In genomic region chr7:99124236-99124635, GRCh38 we compare ENCODE assay signal across 12 cellular contexts. TPM values are rescaled to one million over a fixed set of nuclear protein-coding genes. Genes with fewer than 3 reads are reported as not detected.
A peak's percentile ranks its signal among the peaks of the same experiment; 100 is the strongest.
DNase-seq lines count a peak whose midpoint lies in the region; ATAC-seq and TF ChIP-seq lines count a peak whose summit lies in the region.
"Had no signal": no experiment of that assay in that cellular context is flagged by ENCODE, and none has a peak within 500 bp of the region (broad histone marks: within the 10 kb centered on the region; RNA-seq: fewer than 3 reads in every experiment).

No MANE protein-coding gene starts in this region.

- no peaks in the 10 kb centered on the region for H3K27me3 Mint-ChIP-seq in activated naive CD8-positive, alpha-beta T cell
- no peaks in the 10 kb centered on the region for H3K27me3 Mint-ChIP-seq in activated naive CD8-positive, alpha-beta T cell treated with anti-CD3 and anti-CD28 coated beads for 36 hours
- H3K27me3 Mint-ChIP-seq in nephron progenitor cell (ENCODE audit: low read depth, poor library complexity): no peaks in the 10 kb centered on the region
- H3K27me3 Mint-ChIP-seq: activated CD4-positive, alpha-beta memory T cell treated with anti-CD3 and anti-CD28 coated beads, Interleukin-2, amount 10 ng/mL, durations not matched to agents 7 days and 5 days; stimulated activated naive B cell treated with anti-CD40 and anti-IgM and Interleukin-4, amounts not matched to agents 10 μg/mL and 1 μg/mL and 100 μg/mL, for 72 hours had no signal

- no peak for DNase-seq in activated naive CD8-positive, alpha-beta T cell treated with anti-CD3 and anti-CD28 coated beads for 36 hours
- DNase-seq in esophagus squamous epithelium (lab: John Stamatoyannopoulos, UW) (no peak), osteoblast (ENCODE audit: insufficient read length, low spot score, missing footprints) (no peak), vagina (ENCODE audit: extremely low spot score in 2 of 2) (no peak), NCI-H1930 (lab: John Stamatoyannopoulos, UW) (no peak), nephron progenitor cell (no peak)
- DNase-seq: activated CD4-positive, alpha-beta memory T cell treated with anti-CD3 and anti-CD28 coated beads, Interleukin-2, amount 10 ng/mL, durations not matched to agents 7 days and 5 days; NCI-H345; stimulated activated naive B cell treated with anti-CD40 and anti-IgM and Interleukin-4, amounts not matched to agents 10 μg/mL and 1 μg/mL and 100 μg/mL, for 72 hours had no signal

- H3K36me3 ChIP-seq in esophagus squamous epithelium (peaks cover 0 to 5% (median 0%) of the 10 kb centered on the region in 3 donors), osteoblast (ENCODE audit: insufficient read depth, low read length) (peaks cover 7% of the 10 kb centered on the region), vagina (no peaks in the 10 kb centered on the region)

- no peaks in the 10 kb centered on the region for H3K27me3 ChIP-seq in esophagus squamous epithelium
- no peaks in the 10 kb centered on the region for H3K27me3 ChIP-seq in osteoblast (ENCODE audit: insufficient read depth, low read length)
- H3K27me3 ChIP-seq in vagina: no peaks in the 10 kb centered on the region

- peaks cover 51% of the 10 kb centered on the region for H4K20me1 ChIP-seq in osteoblast (ENCODE audit: insufficient read depth, low read length)

- peak overlapping the region; percentile 12 for H3K4me2 ChIP-seq in osteoblast (ENCODE audit: insufficient read depth, low read length)

- H3K27ac Mint-ChIP-seq in activated naive CD8-positive, alpha-beta T cell: peak overlapping the region; percentile 6
- no peak overlapping the region for H3K27ac Mint-ChIP-seq in activated naive CD8-positive, alpha-beta T cell treated with anti-CD3 and anti-CD28 coated beads for 36 hours
- no peak overlapping the region for H3K27ac Mint-ChIP-seq in nephron progenitor cell
- H3K27ac Mint-ChIP-seq: activated CD4-positive, alpha-beta memory T cell treated with anti-CD3 and anti-CD28 coated beads, Interleukin-2, amount 10 ng/mL, durations not matched to agents 7 days and 5 days; activated T-helper 2 cell treated with anti-CD3 and anti-CD28 coated beads, Interferon-gamma antibody, Interleukin-2, Interleukin-4, amounts not matched to agents 10 μg/mL and 5 μg/mL and 100 μg/mL, durations not matched to agents 14 hours and 24 hours and 36 hours; stimulated activated naive B cell treated with anti-CD40 and anti-IgM and Interleukin-4, amounts not matched to agents 10 μg/mL and 1 μg/mL and 100 μg/mL, for 72 hours had no signal

- no peak overlapping the region for H3K4me3 Mint-ChIP-seq in activated naive CD8-positive, alpha-beta T cell
- H3K4me3 Mint-ChIP-seq in activated naive CD8-positive, alpha-beta T cell treated with anti-CD3 and anti-CD28 coated beads for 36 hours: no peak overlapping the region
- no peak overlapping the region for H3K4me3 Mint-ChIP-seq in nephron progenitor cell
- H3K4me3 Mint-ChIP-seq: activated CD4-positive, alpha-beta memory T cell treated with anti-CD3 and anti-CD28 coated beads, Interleukin-2, amount 10 ng/mL, durations not matched to agents 7 days and 5 days; stimulated activated naive B cell treated with anti-CD40 and anti-IgM and Interleukin-4, amounts not matched to agents 10 μg/mL and 1 μg/mL and 100 μg/mL, for 72 hours had no signal

- ATAC-seq in HG03159 (IDR thresholded peaks at IDR 0.05; ENCODE audit: unreplicated experiment): no peak
- ATAC-seq: stimulated activated naive B cell treated with anti-CD40 and anti-IgM and Interleukin-4, amounts not matched to agents 10 μg/mL and 1 μg/mL and 100 μg/mL, for 72 hours had no signal

- 44 to 55% methylated on average over 4 of the region's 4 CpGs for WGBS in esophagus squamous epithelium, 2 donors

- H3K27ac ChIP-seq in esophagus squamous epithelium: peak overlapping the region; percentile 72 to 99 (median 90)
- peak overlapping the region; percentile 84 for H3K27ac ChIP-seq in osteoblast (ENCODE audit: low read depth, low read length)
- H3K27ac ChIP-seq in vagina: peak overlapping the region; percentile 50

- no peaks in the 10 kb centered on the region for H3K9me3 ChIP-seq in esophagus squamous epithelium
- H3K9me3 ChIP-seq in osteoblast (ENCODE audit: low read depth, low read length): no peaks in the 10 kb centered on the region
- H3K9me3 ChIP-seq in vagina: no peaks in the 10 kb centered on the region

- peaks cover 92% of the 10 kb centered on the region for H3K79me2 ChIP-seq in osteoblast (ENCODE audit: insufficient read depth, low read length)

- no peak for TF ChIP-seq CTCF in esophagus squamous epithelium (IDR thresholded peaks at IDR 0.05)
- TF ChIP-seq CTCF in osteoblast (IDR thresholded peaks at IDR 0.05; ENCODE audit: extremely low read depth, low read depth, low read length): no peak
- no peak for TF ChIP-seq CTCF in vagina (IDR thresholded peaks at IDR 0.05)
- TF ChIP-seq CTCF in nephron progenitor cell (IDR thresholded peaks at IDR 0.05): no peak

- no peak overlapping the region for H2AFZ ChIP-seq in osteoblast (ENCODE audit: low read length)

- TF ChIP-seq POLR2A in esophagus squamous epithelium (IDR thresholded peaks at IDR 0.05) (no peak), vagina (IDR thresholded peaks at IDR 0.05) (no peak)

- no peaks in the 10 kb centered on the region for H3K9me3 Mint-ChIP-seq in activated naive CD8-positive, alpha-beta T cell (ENCODE audit: low read depth)
- peaks cover 8% of the 10 kb centered on the region for H3K9me3 Mint-ChIP-seq in activated naive CD8-positive, alpha-beta T cell treated with anti-CD3 and anti-CD28 coated beads for 36 hours
- H3K9me3 Mint-ChIP-seq in nephron progenitor cell: peaks cover 12% of the 10 kb centered on the region

- H3K4me3 ChIP-seq in esophagus squamous epithelium: peak overlapping the region in 1 of 4 donors; percentile 20
- no peak overlapping the region for H3K4me3 ChIP-seq in osteoblast (ENCODE audit: insufficient read depth, low read length)
- H3K4me3 ChIP-seq in vagina: no peak overlapping the region

- H3K4me1 Mint-ChIP-seq in activated naive CD8-positive, alpha-beta T cell (ENCODE audit: low read depth): peaks cover 54% of the 10 kb centered on the region
- H3K4me1 Mint-ChIP-seq in activated naive CD8-positive, alpha-beta T cell treated with anti-CD3 and anti-CD28 coated beads for 36 hours: peaks cover 34% of the 10 kb centered on the region
- peaks cover 9% of the 10 kb centered on the region for H3K4me1 Mint-ChIP-seq in nephron progenitor cell

- intact Hi-C loops in esophagus squamous epithelium (cut with DNase I) (no loop called here), vagina (cut with DNase I) (no loop called here)

- H3K36me3 Mint-ChIP-seq in activated naive CD8-positive, alpha-beta T cell: peaks cover 11% of the 10 kb centered on the region
- peaks cover 25% of the 10 kb centered on the region for H3K36me3 Mint-ChIP-seq in activated naive CD8-positive, alpha-beta T cell treated with anti-CD3 and anti-CD28 coated beads for 36 hours
- peaks cover 31% of the 10 kb centered on the region for H3K36me3 Mint-ChIP-seq in nephron progenitor cell (ENCODE audit: low read depth)

- H3K4me1 ChIP-seq in esophagus squamous epithelium: peaks cover 36 to 100% (median 85%) of the 10 kb centered on the region in 3 donors
- H3K4me1 ChIP-seq in osteoblast (ENCODE audit: insufficient read depth, low read length): peaks cover 65% of the 10 kb centered on the region
- H3K4me1 ChIP-seq in vagina: peaks cover 72% of the 10 kb centered on the region

RNA-seq across cellular contexts. Expression of gene SMURF1, which starts 19.7 kb away (rescaled TPM):
- 10 to 100 TPM; 12.3 TPM for total RNA-seq in activated naive CD8-positive, alpha-beta T cell treated with anti-CD3 and anti-CD28 coated beads for 36 hours
- total RNA-seq in esophagus squamous epithelium: 10 to 100 TPM; 16.4 to 36.2 (median 24.6) TPM
- 20.6 and 23.5 TPM in 2 replicates for total RNA-seq in osteoblast
- 30.0 TPM for total RNA-seq in vagina
